ENCODE assay signal across 8 cellular contexts in genomic region chr11:76210920-76211851, GRCh38. TPM values are rescaled to one million over a fixed set of nuclear protein-coding genes. Genes with fewer than 3 reads are reported as not detected.
DNase-seq lines count a peak whose midpoint lies in the region; ATAC-seq and TF ChIP-seq lines count a peak whose summit lies in the region.

No MANE protein-coding gene starts in this region.

- WGBS in mammary epithelial cell (ENCODE audit: low coverage, missing lambda C conversion rate), result 78% methylated on average over 22 of the region's 35 CpGs
- 21 to 26% methylated on average over 30 to 35 of the region's 35 CpGs for WGBS in testis, 2 donors

- H3K27me3 Mint-ChIP-seq in activated CD4-positive, alpha-beta T cell treated with anti-CD3 and anti-CD28 coated beads, Interleukin-2, amount 10 ng/mL, durations not matched to agents 24 days and 14 days, result peaks cover 42% of the 10 kb centered on the region
- H3K27me3 Mint-ChIP-seq in memory B cell, result peaks cover 7% of the 10 kb centered on the region

- no peaks in the 10 kb centered on the region for H4K20me1 ChIP-seq in mammary epithelial cell (ENCODE audit: insufficient read depth, low read length)

- H3K27me3 ChIP-seq in mammary epithelial cell (ENCODE audit: insufficient read depth, low read length), result peaks cover 32% of the 10 kb centered on the region
- no peaks in the 10 kb centered on the region for H3K27me3 ChIP-seq in testis

- CTCF ChIA-PET in mammary epithelial cell (lab: Charles Lee; ENCODE audit: low non-redundant PET), result no interaction called here

- H3K36me3 Mint-ChIP-seq in activated CD4-positive, alpha-beta T cell treated with anti-CD3 and anti-CD28 coated beads, Interleukin-2, amount 10 ng/mL, durations not matched to agents 24 days and 14 days (ENCODE audit: low read depth), result no peaks in the 10 kb centered on the region
- H3K36me3 Mint-ChIP-seq in memory B cell, result no peaks in the 10 kb centered on the region

- BruUV-seq in mammary epithelial cell (replicated peaks; lab: Mats Ljungman, UMichigan), result no TSS peak

- H3K27ac ChIP-seq in mammary epithelial cell (ENCODE audit: insufficient read depth, low read depth, low read length) (no peak overlapping the region), testis (peak overlapping the region in 1 of 2 donors; percentile 35)

- no peaks in the 10 kb centered on the region for H3K9me3 Mint-ChIP-seq in activated CD4-positive, alpha-beta T cell treated with anti-CD3 and anti-CD28 coated beads, Interleukin-2, amount 10 ng/mL, durations not matched to agents 24 days and 14 days
- no peaks in the 10 kb centered on the region for H3K9me3 Mint-ChIP-seq in memory B cell

- H3K36me3 ChIP-seq in mammary epithelial cell (ENCODE audit: insufficient read depth, low read length), result no peaks in the 10 kb centered on the region
- no peaks in the 10 kb centered on the region for H3K36me3 ChIP-seq in testis (ENCODE audit: low read depth, missing control alignments)

- in situ Hi-C loops in mammary epithelial cell (cut with MboI; ENCODE audit: low sequenced_read_pairs in 2 of 2), result loop anchor here (5.0 to 10.0 kb wide), 2 partner anchors 104 to 106 kb away; no protein-coding TSS in a partner anchor

- H3K4me3 ChIP-seq in mammary epithelial cell (replicated peaks in 1 of 3; ENCODE audit: insufficient read depth in 1 of 3, low read depth in 2 of 3, low read length in 3 of 3) (no peak overlapping the region), testis (peak overlapping the region; percentile 37 to 62)

- no peaks in the 10 kb centered on the region for H3K9me3 ChIP-seq in mammary epithelial cell (replicated peaks; ENCODE audit: insufficient read depth, low read length)
- H3K9me3 ChIP-seq in testis, result no peaks in the 10 kb centered on the region

- intact Hi-C loops in activated CD4-positive, alpha-beta T cell treated with anti-CD3 and anti-CD28 coated beads, Interleukin-2, amount 10 ng/mL, durations not matched to agents 24 days and 14 days (cut with micrococcal nuclease), result no loop called here
- intact Hi-C loops in mammary epithelial cell (cut with micrococcal nuclease) (no loop called here), testis (cut with DNase I; ENCODE audit: low total_unique reads) (no loop called here)

- no peaks in the 10 kb centered on the region for H3K79me2 ChIP-seq in mammary epithelial cell (ENCODE audit: insufficient read depth, low read length)

- H3K4me2 ChIP-seq in mammary epithelial cell (ENCODE audit: insufficient read depth, low read depth, low read length), result peak overlapping the region; percentile 87

- TF ChIP-seq POLR2A in testis (IDR thresholded peaks at IDR 0.05), result no peak

- no peak overlapping the region for H3K27ac Mint-ChIP-seq in activated CD4-positive, alpha-beta T cell treated with anti-CD3 and anti-CD28 coated beads, Interleukin-2, amount 10 ng/mL, durations not matched to agents 24 days and 14 days
- no peak overlapping the region for H3K27ac Mint-ChIP-seq in memory B cell

- dilution Hi-C loops in mammary epithelial cell (cut with HindIII; ENCODE audit: low sequenced_read_pairs), result no loop called here

- no peak for TF ChIP-seq CTCF in mammary epithelial cell (conservative IDR thresholded peaks at IDR 0.05 in 1 of 2, IDR thresholded peaks at IDR 0.05 in 1 of 2; ENCODE audit: extremely low read depth in 1 of 2, insufficient read depth in 1 of 2, low read depth in 1 of 2, low read length in 2 of 2)
- no peak for TF ChIP-seq CTCF in testis (IDR thresholded peaks at IDR 0.05)
- TF ChIP-seq CTCF in GM20000 (IDR thresholded peaks at IDR 0.05; ENCODE audit: extremely low read depth, missing control alignments), result no peak

- ATAC-seq in memory B cell (ENCODE audit: low read depth) (no peak), HG02571 (IDR thresholded peaks at IDR 0.05; ENCODE audit: unreplicated experiment) (no peak), HG02870 (IDR thresholded peaks at IDR 0.05; ENCODE audit: unreplicated experiment) (no peak)

- H3K9ac ChIP-seq in mammary epithelial cell (ENCODE audit: insufficient read depth, low read length), result no peak overlapping the region

- H2AFZ ChIP-seq in mammary epithelial cell (ENCODE audit: low read depth, low read length), result no peak overlapping the region

- H3K4me3 Mint-ChIP-seq in activated CD4-positive, alpha-beta T cell treated with anti-CD3 and anti-CD28 coated beads, Interleukin-2, amount 10 ng/mL, durations not matched to agents 24 days and 14 days, result peak overlapping the region; percentile 11
- H3K4me3 Mint-ChIP-seq in memory B cell, result peak overlapping the region; percentile 50

- no peak for DNase-seq in activated CD4-positive, alpha-beta T cell treated with anti-CD3 and anti-CD28 coated beads, Interleukin-2, amount 10 ng/mL, durations not matched to agents 24 days and 14 days
- DNase-seq in activated CD4-positive, alpha-beta T cell treated with anti-CD3 and anti-CD28 coated beads for 48 hours, result no peak
- DNase-seq in mammary epithelial cell (no peak), memory B cell (ENCODE audit: low spot score in 2 of 2) (peak in 1 of 2 donors; percentile 36), testis (no peak), GM20000 (ENCODE audit: low spot score) (no peak)

- peaks cover 11% of the 10 kb centered on the region for H3K4me1 Mint-ChIP-seq in activated CD4-positive, alpha-beta T cell treated with anti-CD3 and anti-CD28 coated beads, Interleukin-2, amount 10 ng/mL, durations not matched to agents 24 days and 14 days
- H3K4me1 Mint-ChIP-seq in memory B cell, result peaks cover 8% of the 10 kb centered on the region

- H3K4me1 ChIP-seq in mammary epithelial cell (ENCODE audit: insufficient read depth, low read length) (peaks cover 40% of the 10 kb centered on the region), testis (peaks cover 25% of the 10 kb centered on the region)

RNA-seq across cellular contexts. Expression of gene WNT11, which starts 4.9 kb away (rescaled TPM):
- 0.69 and 1.2 TPM in 2 replicates for total RNA-seq in activated CD4-positive, alpha-beta T cell treated with anti-CD3 and anti-CD28 coated beads, Interleukin-2, amount 10 ng/mL, durations not matched to agents 24 days and 14 days
- total RNA-seq in mammary epithelial cell (under 1 TPM in 1 of 2 donors, not detected in 1; 0.17 TPM), testis (1 to 10 TPM; 2.8 to 4.3 TPM)
- polyA plus RNA-seq in mammary epithelial cell (not detected), testis (ENCODE audit: insufficient read depth, low read depth, low replicate concordance) (2.7 TPM)
- not detected for polyA minus RNA-seq in mammary epithelial cell

Comparison
In these comparisons a context has a peak if more than half of its experiments do, and no peak if none do; other contexts are left out.
1. H3K4me3 ChIP-seq: peak in testis (2 of 2); none in mammary epithelial cell (0 of 3).